ENCODE assay signal across 1 cellular context in genomic region chr21:44486302-44486701, GRCh38.
TF ChIP-seq lines count a peak whose summit lies in the region.

No MANE protein-coding gene starts in this region.

TF ChIP-seq in A549, 52 proteins besides CTCF, POLR2A, EP300 and RAD21 (continued from another document):
- TF ChIP-seq MAZ (IDR thresholded peaks at IDR 0.05; ENCODE audit: borderline replicate concordance, low read depth, low read length): no peak
- no peak for TF ChIP-seq RNF2 (IDR thresholded peaks at IDR 0.05; ENCODE audit: borderline replicate concordance, low read depth)
- TF ChIP-seq FOXS1 (CRISPR knock-in tag; IDR thresholded peaks at IDR 0.05): no peak
- no peak for TF ChIP-seq ZFP36 (IDR thresholded peaks at IDR 0.05; ENCODE audit: borderline replicate concordance, partially characterized antibody)
- TF ChIP-seq JUNB (IDR thresholded peaks at IDR 0.05): no peak
